In the genomic region with DNA sequence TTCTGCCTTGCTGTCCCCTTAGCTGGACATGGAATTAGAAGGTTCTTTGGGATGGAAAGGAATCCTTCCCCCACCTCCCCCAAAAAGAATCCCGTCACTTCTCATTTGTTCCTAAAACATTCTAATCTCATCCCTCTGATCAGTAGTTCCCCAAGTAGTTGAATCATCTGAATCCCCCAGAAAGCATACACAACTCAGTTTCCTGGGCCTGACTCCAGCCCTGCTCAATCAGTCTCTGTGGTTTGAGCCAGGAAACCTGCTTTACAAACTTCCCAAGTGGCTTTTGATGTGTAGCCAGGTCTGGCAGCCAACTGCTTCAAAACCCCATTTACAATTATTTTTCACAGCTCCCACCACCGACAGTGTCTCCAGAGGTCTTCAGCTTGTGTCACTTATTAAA, we compare ENCODE assay signal across 2 cellular contexts.
TF ChIP-seq lines count a peak whose summit lies in the region.

No MANE protein-coding gene starts in this region.

TF ChIP-seq in GM12878, 131 proteins besides CTCF, POLR2A, EP300 and RAD21:
- TF ChIP-seq BCL3 (IDR thresholded peaks at IDR 0.05; ENCODE audit: borderline replicate concordance, insufficient read depth, low read depth, low read length, poor library complexity, severe bottlenecking) (no peak), STAT3 (IDR thresholded peaks at IDR 0.05; ENCODE audit: low read depth, low read length) (no peak), CBFB (IDR thresholded peaks at IDR 0.05; ENCODE audit: low read depth) (no peak), RB1 (IDR thresholded peaks at IDR 0.05; ENCODE audit: borderline replicate concordance) (no peak), NFXL1 (IDR thresholded peaks at IDR 0.05; ENCODE audit: borderline replicate concordance) (no peak), PKNOX1 (IDR thresholded peaks at IDR 0.05) (no peak), RBBP5 (conservative IDR thresholded peaks at IDR 0.05) (no peak), CBX3 (IDR thresholded peaks at IDR 0.05; ENCODE audit: borderline replicate concordance, low read depth) (no peak), KAT2A (conservative IDR thresholded peaks at IDR 0.05; ENCODE audit: control insufficient read depth, low read depth, low read length) (no peak), POU2F2 (IDR thresholded peaks at IDR 0.05; ENCODE audit: borderline replicate concordance, low read depth, low read length) (no peak), SMARCA5 (IDR thresholded peaks at IDR 0.05) (no peak), TCF3 (IDR thresholded peaks at IDR 0.05; ENCODE audit: borderline replicate concordance, insufficient read depth, low read depth, low read length) (no peak), RAD51 (IDR thresholded peaks at IDR 0.05) (no peak), CHD2 (IDR thresholded peaks at IDR 0.05; ENCODE audit: borderline replicate concordance, low read depth, low read length) (no peak)

TF ChIP-seq in HepG2, 621 proteins besides CTCF, POLR2A, EP300 and RAD21:
- TF ChIP-seq TGIF2 (CRISPR knock-in tag; IDR thresholded peaks at IDR 0.05) (no peak), ZFY (CRISPR knock-in tag; IDR thresholded peaks at IDR 0.05) (no peak), ZMYM4 (CRISPR knock-in tag; IDR thresholded peaks at IDR 0.05) (no peak), RBM22 (optimal IDR thresholded peaks at IDR 0.05; ENCODE audit: low read length) (peak; percentile 63), SRF (IDR thresholded peaks at IDR 0.05; ENCODE audit: low read depth, low read length) (no peak), ELF4 (CRISPR knock-in tag; IDR thresholded peaks at IDR 0.05; ENCODE audit: borderline replicate concordance) (no peak), ZNF709 (CRISPR knock-in tag; IDR thresholded peaks at IDR 0.05) (no peak)
- TF ChIP-seq, protein P1, sequence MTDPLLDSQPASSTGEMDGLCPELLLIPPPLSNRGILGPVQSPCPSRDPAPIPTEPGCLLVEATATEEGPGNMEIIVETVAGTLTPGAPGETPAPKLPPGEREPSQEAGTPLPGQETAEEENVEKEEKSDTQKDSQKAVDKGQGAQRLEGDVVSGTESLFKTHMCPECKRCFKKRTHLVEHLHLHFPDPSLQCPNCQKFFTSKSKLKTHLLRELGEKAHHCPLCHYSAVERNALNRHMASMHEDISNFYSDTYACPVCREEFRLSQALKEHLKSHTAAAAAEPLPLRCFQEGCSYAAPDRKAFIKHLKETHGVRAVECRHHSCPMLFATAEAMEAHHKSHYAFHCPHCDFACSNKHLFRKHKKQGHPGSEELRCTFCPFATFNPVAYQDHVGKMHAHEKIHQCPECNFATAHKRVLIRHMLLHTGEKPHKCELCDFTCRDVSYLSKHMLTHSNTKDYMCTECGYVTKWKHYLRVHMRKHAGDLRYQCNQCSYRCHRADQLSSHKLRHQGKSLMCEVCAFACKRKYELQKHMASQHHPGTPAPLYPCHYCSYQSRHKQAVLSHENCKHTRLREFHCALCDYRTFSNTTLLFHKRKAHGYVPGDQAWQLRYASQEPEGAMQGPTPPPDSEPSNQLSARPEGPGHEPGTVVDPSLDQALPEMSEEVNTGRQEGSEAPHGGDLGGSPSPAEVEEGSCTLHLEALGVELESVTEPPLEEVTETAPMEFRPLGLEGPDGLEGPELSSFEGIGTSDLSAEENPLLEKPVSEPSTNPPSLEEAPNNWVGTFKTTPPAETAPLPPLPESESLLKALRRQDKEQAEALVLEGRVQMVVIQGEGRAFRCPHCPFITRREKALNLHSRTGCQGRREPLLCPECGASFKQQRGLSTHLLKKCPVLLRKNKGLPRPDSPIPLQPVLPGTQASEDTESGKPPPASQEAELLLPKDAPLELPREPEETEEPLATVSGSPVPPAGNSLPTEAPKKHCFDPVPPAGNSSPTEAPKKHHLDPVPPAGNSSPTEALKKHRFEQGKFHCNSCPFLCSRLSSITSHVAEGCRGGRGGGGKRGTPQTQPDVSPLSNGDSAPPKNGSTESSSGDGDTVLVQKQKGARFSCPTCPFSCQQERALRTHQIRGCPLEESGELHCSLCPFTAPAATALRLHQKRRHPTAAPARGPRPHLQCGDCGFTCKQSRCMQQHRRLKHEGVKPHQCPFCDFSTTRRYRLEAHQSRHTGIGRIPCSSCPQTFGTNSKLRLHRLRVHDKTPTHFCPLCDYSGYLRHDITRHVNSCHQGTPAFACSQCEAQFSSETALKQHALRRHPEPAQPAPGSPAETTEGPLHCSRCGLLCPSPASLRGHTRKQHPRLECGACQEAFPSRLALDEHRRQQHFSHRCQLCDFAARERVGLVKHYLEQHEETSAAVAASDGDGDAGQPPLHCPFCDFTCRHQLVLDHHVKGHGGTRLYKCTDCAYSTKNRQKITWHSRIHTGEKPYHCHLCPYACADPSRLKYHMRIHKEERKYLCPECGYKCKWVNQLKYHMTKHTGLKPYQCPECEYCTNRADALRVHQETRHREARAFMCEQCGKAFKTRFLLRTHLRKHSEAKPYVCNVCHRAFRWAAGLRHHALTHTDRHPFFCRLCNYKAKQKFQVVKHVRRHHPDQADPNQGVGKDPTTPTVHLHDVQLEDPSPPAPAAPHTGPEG (CRISPR knock-in tag; IDR thresholded peaks at IDR 0.05): no peak
- TF ChIP-seq, protein P2, sequence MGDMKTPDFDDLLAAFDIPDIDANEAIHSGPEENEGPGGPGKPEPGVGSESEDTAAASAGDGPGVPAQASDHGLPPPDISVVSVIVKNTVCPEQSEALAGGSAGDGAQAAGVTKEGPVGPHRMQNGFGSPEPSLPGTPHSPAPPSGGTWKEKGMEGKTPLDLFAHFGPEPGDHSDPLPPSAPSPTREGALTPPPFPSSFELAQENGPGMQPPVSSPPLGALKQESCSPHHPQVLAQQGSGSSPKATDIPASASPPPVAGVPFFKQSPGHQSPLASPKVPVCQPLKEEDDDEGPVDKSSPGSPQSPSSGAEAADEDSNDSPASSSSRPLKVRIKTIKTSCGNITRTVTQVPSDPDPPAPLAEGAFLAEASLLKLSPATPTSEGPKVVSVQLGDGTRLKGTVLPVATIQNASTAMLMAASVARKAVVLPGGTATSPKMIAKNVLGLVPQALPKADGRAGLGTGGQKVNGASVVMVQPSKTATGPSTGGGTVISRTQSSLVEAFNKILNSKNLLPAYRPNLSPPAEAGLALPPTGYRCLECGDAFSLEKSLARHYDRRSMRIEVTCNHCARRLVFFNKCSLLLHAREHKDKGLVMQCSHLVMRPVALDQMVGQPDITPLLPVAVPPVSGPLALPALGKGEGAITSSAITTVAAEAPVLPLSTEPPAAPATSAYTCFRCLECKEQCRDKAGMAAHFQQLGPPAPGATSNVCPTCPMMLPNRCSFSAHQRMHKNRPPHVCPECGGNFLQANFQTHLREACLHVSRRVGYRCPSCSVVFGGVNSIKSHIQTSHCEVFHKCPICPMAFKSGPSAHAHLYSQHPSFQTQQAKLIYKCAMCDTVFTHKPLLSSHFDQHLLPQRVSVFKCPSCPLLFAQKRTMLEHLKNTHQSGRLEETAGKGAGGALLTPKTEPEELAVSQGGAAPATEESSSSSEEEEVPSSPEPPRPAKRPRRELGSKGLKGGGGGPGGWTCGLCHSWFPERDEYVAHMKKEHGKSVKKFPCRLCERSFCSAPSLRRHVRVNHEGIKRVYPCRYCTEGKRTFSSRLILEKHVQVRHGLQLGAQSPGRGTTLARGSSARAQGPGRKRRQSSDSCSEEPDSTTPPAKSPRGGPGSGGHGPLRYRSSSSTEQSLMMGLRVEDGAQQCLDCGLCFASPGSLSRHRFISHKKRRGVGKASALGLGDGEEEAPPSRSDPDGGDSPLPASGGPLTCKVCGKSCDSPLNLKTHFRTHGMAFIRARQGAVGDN (CRISPR knock-in tag; IDR thresholded peaks at IDR 0.05): no peak
